8 cellular contexts compared by ENCODE assay signal in genomic region chr2:87456477-87457128, GRCh38.
DNase-seq lines count a peak whose midpoint lies in the region; ATAC-seq and TF ChIP-seq lines count a peak whose summit lies in the region.
"Not testable (repeated sequence)": the region's sequence is repeated elsewhere in the genome, so short reads cannot be mapped to it uniquely, and the experiment has no call there.

No MANE protein-coding gene starts in this region.

- H3K9me3 Mint-ChIP-seq in CD4-positive, alpha-beta T cell = not testable (repeated sequence)

- H3K4me3 Mint-ChIP-seq in CD4-positive, alpha-beta T cell = peak overlapping the region; percentile 58

- not testable (repeated sequence) for H3K27ac ChIP-seq in CD4-positive, alpha-beta T cell (ENCODE audit: low read depth, low read length); hepatocyte
- peak overlapping the region in 3 of 4 donors; percentile 34 to 74 (median 40) for H3K27ac ChIP-seq in body of pancreas

- not testable (repeated sequence) for H4K20me1 ChIP-seq in hepatocyte (ENCODE audit: insufficient read depth, poor library complexity, severe bottlenecking)

- H3K27ac Mint-ChIP-seq in CD4-positive, alpha-beta T cell = peak overlapping the region; percentile 76

- not testable (repeated sequence) for H3K9me3 ChIP-seq in CD4-positive, alpha-beta T cell (ENCODE audit: control insufficient read depth, low read length); body of pancreas; hepatocyte (ENCODE audit: low read depth); skeletal muscle satellite cell (replicated peaks; ENCODE audit: low read length)

- DNase-seq in CD4-positive, alpha-beta T cell; body of pancreas; hepatocyte (ENCODE audit: low spot score): not testable (repeated sequence)
- DNase-seq in HT1080 (ENCODE audit: low read depth) = peak; percentile 41

- peak; percentile 60 for ATAC-seq in CD4-positive, alpha-beta T cell (ENCODE audit: poor library complexity)
- ATAC-seq in GM19351 (IDR thresholded peaks at IDR 0.05; ENCODE audit: unreplicated experiment) = peak; percentile 73
- peak; percentile 80 for ATAC-seq in HG02840 (IDR thresholded peaks at IDR 0.05; ENCODE audit: low FRiP score, unreplicated experiment)
- ATAC-seq in activated CD4-positive, CD25-positive, alpha-beta regulatory T cell treated with anti-CD3 and anti-CD28 coated beads, Interleukin-2, amount 50 U/mL, for 24 hours = peak; percentile 76 to 81
- peak; percentile 17 for ATAC-seq in body of pancreas

- not testable (repeated sequence) for H2AFZ ChIP-seq in hepatocyte

- not testable (repeated sequence) for H3K27me3 Mint-ChIP-seq in CD4-positive, alpha-beta T cell

- H3K9me2 ChIP-seq in hepatocyte (replicated peaks; ENCODE audit: insufficient read depth) = not testable (repeated sequence)

- CTCF ChIA-PET in CD4-positive, alpha-beta T cell (lab: Charles Lee) = not testable (repeated sequence)

- H3K9ac ChIP-seq in skeletal muscle satellite cell (ENCODE audit: low read depth, low read length) = peak overlapping the region; percentile 91

- intact Hi-C loops in CD4-positive, alpha-beta T cell (cut with DNase I, micrococcal nuclease); body of pancreas (cut with DNase I): not testable (repeated sequence)

- not testable (repeated sequence) for H3K4me1 Mint-ChIP-seq in CD4-positive, alpha-beta T cell (ENCODE audit: low read depth)

- H3K4me1 ChIP-seq in body of pancreas; hepatocyte (ENCODE audit: insufficient read depth): not testable (repeated sequence)
- H3K4me1 ChIP-seq in skeletal muscle satellite cell (ENCODE audit: control insufficient read depth, insufficient read depth, low read length) = peaks cover 34% of the 10 kb centered on the region

- peak overlapping the region; percentile 44 for H3K4me2 ChIP-seq in hepatocyte
- peak overlapping the region; percentile 84 for H3K4me2 ChIP-seq in skeletal muscle satellite cell (ENCODE audit: low read length)

- POLR2A ChIA-PET in CD4-positive, alpha-beta T cell (lab: Charles Lee) = not testable (repeated sequence)

- H3K36me3 Mint-ChIP-seq in CD4-positive, alpha-beta T cell (ENCODE audit: low read depth) = not testable (repeated sequence)

- not testable (repeated sequence) for TF ChIP-seq POLR2A in body of pancreas (IDR thresholded peaks at IDR 0.05)

- not testable (repeated sequence) for H3K79me2 ChIP-seq in hepatocyte

- H3K27me3 ChIP-seq in CD4-positive, alpha-beta T cell (ENCODE audit: control insufficient read depth, insufficient read depth, low read length); body of pancreas; hepatocyte; skeletal muscle satellite cell (ENCODE audit: control insufficient read depth, insufficient read depth, low read length): not testable (repeated sequence)

- H3K4me3 ChIP-seq in body of pancreas, hepatocyte: not testable (repeated sequence)
- peak overlapping the region; percentile 80 for H3K4me3 ChIP-seq in skeletal muscle satellite cell (ENCODE audit: low read length)

- WGBS in body of pancreas, 2 donors = 36 to 37% methylated on average over 5 to 6 of the region's 17 CpGs
- WGBS in hepatocyte (ENCODE audit: low lambda C conversion rate, missing lambda C conversion rate) = 73% methylated on average over 12 of the region's 17 CpGs

- not testable (repeated sequence) for H3K36me3 ChIP-seq in body of pancreas (replicated peaks in 1 of 2; ENCODE audit: insufficient read depth in 1 of 2, low read depth in 2 of 2); hepatocyte (replicated peaks; ENCODE audit: insufficient read depth, low read depth); skeletal muscle satellite cell (ENCODE audit: insufficient read depth, low read length)

- not testable (repeated sequence) for TF ChIP-seq CTCF in CD4-positive, alpha-beta T cell (IDR thresholded peaks at IDR 0.05); body of pancreas (IDR thresholded peaks at IDR 0.05); hepatocyte (IDR thresholded peaks at IDR 0.05; ENCODE audit: poor library complexity)

Comparison
In these comparisons a context has a peak if more than half of its experiments do, and no peak if none do; other contexts are left out.
1. ATAC-seq: peak in every context shown above with its lines; median percentile 80 in HG02840; 78 in activated CD4-positive, CD25-positive, alpha-beta regulatory T cell treated with anti-CD3 and anti-CD28 coated beads, Interleukin-2, amount 50 U/mL, for 24 hours; 73 in GM19351; 60 in CD4-positive, alpha-beta T cell; 17 in body of pancreas.